9 cellular contexts compared by ENCODE assay signal in genomic region chr19:47275866-47276461, GRCh38. TPM values are rescaled to one million over a fixed set of nuclear protein-coding genes. Genes with fewer than 3 reads are reported as not detected.
DNase-seq lines count a peak whose midpoint lies in the region; ATAC-seq lines count a peak whose summit lies in the region.
"Had no signal": no experiment of that assay in that cellular context is flagged by ENCODE, and none has a peak within 500 bp of the region (broad histone marks: within the 10 kb centered on the region; RNA-seq: fewer than 3 reads in every experiment).

No MANE protein-coding gene starts in this region.

- H3K4me3 ChIP-seq in HUES6 (ENCODE audit: low read depth, low read length) = peak overlapping the region; percentile 82; the same call in 1 of the 2 replicates

- H3K4me3 Mint-ChIP-seq in natural killer cell treated with Interleukin-12 subunit alpha and Interleukin-12 subunit beta and Interleukin-15 and Interleukin-18, amount 100 ng/mL, for 72 hours = peak overlapping the region; percentile 83

- H3K27ac ChIP-seq in HUES6 (ENCODE audit: low read depth, low read length) = no peak overlapping the region
- H3K27ac ChIP-seq: epithelial cell of prostate had no signal

- no peaks in the 10 kb centered on the region for H3K9me3 Mint-ChIP-seq in natural killer cell treated with Interleukin-12 subunit alpha and Interleukin-12 subunit beta and Interleukin-15 and Interleukin-18, amount 100 ng/mL, for 72 hours

- peaks cover 5% of the 10 kb centered on the region for H3K36me3 ChIP-seq in HUES6 (ENCODE audit: control insufficient read depth, insufficient read depth, low read length)

- peaks cover 16% of the 10 kb centered on the region for H3K4me1 ChIP-seq in HUES6 (ENCODE audit: control insufficient read depth, insufficient read depth, low read length)

- peaks cover 11% of the 10 kb centered on the region for H3K27me3 ChIP-seq in HUES6 (ENCODE audit: control insufficient read depth, insufficient read depth, low read length)

- H3K4me1 Mint-ChIP-seq in natural killer cell treated with Interleukin-12 subunit alpha and Interleukin-12 subunit beta and Interleukin-15 and Interleukin-18, amount 100 ng/mL, for 72 hours (ENCODE audit: low read depth in 2 of 2) = peaks cover 25 to 27% of the 10 kb centered on the region in 2 donors

- ATAC-seq in natural killer cell treated with Interleukin-12 subunit alpha and Interleukin-12 subunit beta and Interleukin-15 and Interleukin-18, amount 100 ng/mL, for 72 hours = no peak
- ATAC-seq in GM18858 (IDR thresholded peaks at IDR 0.05; ENCODE audit: unreplicated experiment) (no peak), HG03442 (IDR thresholded peaks at IDR 0.05; ENCODE audit: unreplicated experiment) (no peak)

- peak; percentile 32 for DNase-seq in AG20443 (ENCODE audit: low spot score)
- DNase-seq in cerebellar cortex (ENCODE audit: low spot score) = peak; percentile 29
- DNase-seq in natural killer cell treated with Interleukin-12 subunit alpha and Interleukin-12 subunit beta and Interleukin-15 and Interleukin-18, amount 100 ng/mL, for 72 hours (ENCODE audit: low spot score) = no peak
- DNase-seq in Kasumi-1 (lab: John Stamatoyannopoulos, UW) = no peak
- DNase-seq in NAMALWA (ENCODE audit: low spot score) = no peak

- H3K27ac Mint-ChIP-seq in natural killer cell treated with Interleukin-12 subunit alpha and Interleukin-12 subunit beta and Interleukin-15 and Interleukin-18, amount 100 ng/mL, for 72 hours = peak overlapping the region; percentile 55 to 81

- H3K27me3 Mint-ChIP-seq in natural killer cell treated with Interleukin-12 subunit alpha and Interleukin-12 subunit beta and Interleukin-15 and Interleukin-18, amount 100 ng/mL, for 72 hours = no peaks in the 10 kb centered on the region

- H3K9me3 ChIP-seq in HUES6 (ENCODE audit: control insufficient read depth, insufficient read depth, low read depth, low read length) = no peaks in the 10 kb centered on the region

- H3K36me3 Mint-ChIP-seq in natural killer cell treated with Interleukin-12 subunit alpha and Interleukin-12 subunit beta and Interleukin-15 and Interleukin-18, amount 100 ng/mL, for 72 hours = no peaks in the 10 kb centered on the region

- no peak overlapping the region for H3K9ac ChIP-seq in HUES6 (ENCODE audit: low read length)

RNA-seq across cellular contexts. Expression of gene INAFM1, which starts 1.3 kb away (rescaled TPM):
- 10 to 100 TPM; 14.0 to 16.1 TPM for total RNA-seq in natural killer cell treated with Interleukin-12 subunit alpha and Interleukin-12 subunit beta and Interleukin-15 and Interleukin-18, amount 100 ng/mL, for 72 hours

RNA-seq across cellular contexts. Expression of gene CCDC9, which starts 19.6 kb away (rescaled TPM):
- total RNA-seq in natural killer cell treated with Interleukin-12 subunit alpha and Interleukin-12 subunit beta and Interleukin-15 and Interleukin-18, amount 100 ng/mL, for 72 hours = 10 to 100 TPM; 42.8 to 58.4 TPM

RNA-seq across cellular contexts. Expression of gene C5AR1, which starts 33.7 kb away (rescaled TPM):
- total RNA-seq in natural killer cell treated with Interleukin-12 subunit alpha and Interleukin-12 subunit beta and Interleukin-15 and Interleukin-18, amount 100 ng/mL, for 72 hours = 1 to 10 TPM; 1.3 to 7.6 TPM

RNA-seq across cellular contexts. Expression of gene BBC3, which starts 45.0 kb away (rescaled TPM):
- total RNA-seq in natural killer cell treated with Interleukin-12 subunit alpha and Interleukin-12 subunit beta and Interleukin-15 and Interleukin-18, amount 100 ng/mL, for 72 hours = 1 to 10 TPM; 4.8 to 9.7 TPM

RNA-seq across cellular contexts. Expression of gene C5AR2, which starts 56.0 kb away (rescaled TPM):
- 1 to 10 TPM in 1 of 2 donors, under 1 TPM in 1; 0.19 to 2.6 TPM for total RNA-seq in natural killer cell treated with Interleukin-12 subunit alpha and Interleukin-12 subunit beta and Interleukin-15 and Interleukin-18, amount 100 ng/mL, for 72 hours

Comparison
In these comparisons a context has a peak if more than half of its experiments do, and no peak if none do; other contexts are left out.
1. DNase-seq: peak in AG20443 (single experiment) and cerebellar cortex (single experiment); none in natural killer cell treated with Interleukin-12 subunit alpha and Interleukin-12 subunit beta and Interleukin-15 and Interleukin-18, amount 100 ng/mL, for 72 hours (single experiment), Kasumi-1 (0 of 2) and NAMALWA (single experiment).